In genomic region chr9:89428901-89429890, GRCh38 we compare ENCODE assay signal across 9 cellular contexts.
A peak's percentile ranks its signal among the peaks of the same experiment; 100 is the strongest.
DNase-seq lines count a peak whose midpoint lies in the region; ATAC-seq, FAIRE-seq and TF ChIP-seq lines count a peak whose summit lies in the region.
"Had no signal": no experiment of that assay in that cellular context is flagged by ENCODE, and none has a peak within 500 bp of the region (broad histone marks: within the 10 kb centered on the region; RNA-seq: fewer than 3 reads in every experiment).

No MANE protein-coding gene starts in this region.

- no peaks in the 10 kb centered on the region for H3K9me2 ChIP-seq in OCI-LY1 (ENCODE audit: low read depth, low read length)

- H3K4me2 ChIP-seq in OCI-LY1 (ENCODE audit: low read length) (no peak overlapping the region), astrocyte (ENCODE audit: low read length) (no peak overlapping the region)

- H3K27ac ChIP-seq in OCI-LY1 (ENCODE audit: low read depth, low read length, poor library complexity, severe bottlenecking) (no peak overlapping the region), astrocyte (ENCODE audit: low read depth, low read length) (no peak overlapping the region)

- H3K27ac Mint-ChIP-seq in astrocyte (ENCODE audit: unreplicated experiment) (no peak overlapping the region), nephron progenitor cell (no peak overlapping the region)

- no peak for FAIRE-seq in astrocyte (lab: Jason Lieb, UNC)

- DNase-seq in GM12864 (ENCODE audit: low read depth) (peak; percentile 59), astrocyte (ENCODE audit: low read depth) (no peak), nephron progenitor cell (no peak), left ventricle myocardium superior (no peak), hepatic stellate cell (ENCODE audit: low spot score) (no peak), NCI-H345 (lab: John Stamatoyannopoulos, UW) (no peak), superior temporal gyrus (ENCODE audit: extremely low spot score) (no peak)
- DNase-seq: GOT3 had no signal

- H3K36me3 ChIP-seq in OCI-LY1 (ENCODE audit: insufficient read depth, low read length) (no peaks in the 10 kb centered on the region), astrocyte (ENCODE audit: insufficient read depth, low read length) (no peaks in the 10 kb centered on the region)

- H2AFZ ChIP-seq in OCI-LY1 (ENCODE audit: low read length), result no peak overlapping the region
- no peak overlapping the region for H2AFZ ChIP-seq in astrocyte (ENCODE audit: low read depth, low read length)

- H3K27me3 Mint-ChIP-seq in astrocyte (ENCODE audit: low read depth, unreplicated experiment) (no peaks in the 10 kb centered on the region), nephron progenitor cell (ENCODE audit: low read depth, poor library complexity) (no peaks in the 10 kb centered on the region)

- no peaks in the 10 kb centered on the region for H3K9me3 ChIP-seq in OCI-LY1 (ENCODE audit: low read length)
- H3K9me3 ChIP-seq in astrocyte (ENCODE audit: insufficient read depth, low read depth, low read length), result no peaks in the 10 kb centered on the region

- no peaks in the 10 kb centered on the region for H3K36me3 Mint-ChIP-seq in astrocyte (ENCODE audit: low read depth, unreplicated experiment)
- peaks cover 11% of the 10 kb centered on the region for H3K36me3 Mint-ChIP-seq in nephron progenitor cell (ENCODE audit: low read depth)

- H3K27me3 ChIP-seq in OCI-LY1 (ENCODE audit: insufficient read depth, low read length), result no peaks in the 10 kb centered on the region; the same call in 1 of the 2 replicates
- H3K27me3 ChIP-seq in astrocyte (ENCODE audit: insufficient read depth, low read length), result no peaks in the 10 kb centered on the region

- no peak for ATAC-seq in left ventricle myocardium superior

- TF ChIP-seq CTCF in GM12864 (IDR thresholded peaks at IDR 0.05; ENCODE audit: low read depth, low read length, missing control alignments), result peak; percentile 77
- TF ChIP-seq CTCF in OCI-LY1 (IDR thresholded peaks at IDR 0.05; ENCODE audit: low read length), result peak; percentile 62
- TF ChIP-seq CTCF in astrocyte (IDR thresholded peaks at IDR 0.05; ENCODE audit: insufficient read depth, low read depth, low read length), result peak; percentile 14
- TF ChIP-seq CTCF in nephron progenitor cell (IDR thresholded peaks at IDR 0.05), result peak; percentile 15

- intact Hi-C loops in left ventricle myocardium superior (cut with micrococcal nuclease), result no loop called here

- H4K20me1 ChIP-seq in OCI-LY1 (ENCODE audit: insufficient read depth, low read length) (no peaks in the 10 kb centered on the region), astrocyte (ENCODE audit: insufficient read depth, low read length) (no peaks in the 10 kb centered on the region)

- H3K4me1 ChIP-seq in OCI-LY1 (ENCODE audit: insufficient read depth, low read length, severe bottlenecking) (no peaks in the 10 kb centered on the region), astrocyte (ENCODE audit: insufficient read depth, low read length) (peaks cover 20% of the 10 kb centered on the region)

- H3K4me1 Mint-ChIP-seq in astrocyte (ENCODE audit: low read depth, unreplicated experiment) (peaks cover 37% of the 10 kb centered on the region), nephron progenitor cell (peaks cover 64% of the 10 kb centered on the region)

- H3K9me3 Mint-ChIP-seq in astrocyte (ENCODE audit: unreplicated experiment) (peaks cover 1% of the 10 kb centered on the region), nephron progenitor cell (peaks cover 7% of the 10 kb centered on the region)

- H3K4me3 ChIP-seq in GM12864 (ENCODE audit: low read depth, low read length), result no peak overlapping the region
- no peak overlapping the region for H3K4me3 ChIP-seq in OCI-LY1 (ENCODE audit: low read depth, low read length, poor library complexity, severe bottlenecking)
- H3K4me3 ChIP-seq in astrocyte (ENCODE audit: insufficient read depth, low read depth, low read length), result no peak overlapping the region

- H3K4me3 Mint-ChIP-seq in astrocyte (ENCODE audit: unreplicated experiment), result peak overlapping the region; percentile 20
- H3K4me3 Mint-ChIP-seq in nephron progenitor cell, result no peak overlapping the region

- H3F3A ChIP-seq in OCI-LY1 (ENCODE audit: insufficient read depth, low read length), result no peaks in the 10 kb centered on the region

- H3K9ac ChIP-seq in OCI-LY1 (ENCODE audit: low read length) (no peak overlapping the region), astrocyte (ENCODE audit: low read length) (no peak overlapping the region)

- H3K79me2 ChIP-seq in OCI-LY1 (ENCODE audit: insufficient read depth, low read length), result no peaks in the 10 kb centered on the region
- no peaks in the 10 kb centered on the region for H3K79me2 ChIP-seq in astrocyte (ENCODE audit: insufficient read depth, low read length)

Comparison
In these comparisons a context has a peak if more than half of its experiments do, and no peak if none do; other contexts are left out.
1. CTCF ChIP-seq: peak in every context shown above with its lines; median percentile 77 in GM12864; 62 in OCI-LY1; 15 in nephron progenitor cell; 14 in astrocyte.